ENCODE assay signal across 1 cellular context in genomic region chr2:7097353-7097895, GRCh38.
A peak's percentile ranks its signal among the peaks of the same experiment; 100 is the strongest.
TF ChIP-seq lines count a peak whose summit lies in the region.

No MANE protein-coding gene starts in this region.

TF ChIP-seq in WTC11, 78 proteins besides CTCF, POLR2A, EP300 and RAD21 (continued from another document):
- TF ChIP-seq ZNF317 (CRISPR knock-in tag; IDR thresholded peaks at IDR 0.05; ENCODE audit: borderline replicate concordance, low read depth) (no peak), MAX (CRISPR knock-in tag; IDR thresholded peaks at IDR 0.05) (peak; percentile 65), ZMAT4 (CRISPR knock-in tag; IDR thresholded peaks at IDR 0.05) (no peak), ZNF416 (CRISPR knock-in tag; IDR thresholded peaks at IDR 0.05) (no peak), PRDM15 (CRISPR knock-in tag; IDR thresholded peaks at IDR 0.05) (no peak), TP53 (CRISPR knock-in tag; IDR thresholded peaks at IDR 0.05) (no peak), ZNF532 (CRISPR knock-in tag; IDR thresholded peaks at IDR 0.05; ENCODE audit: borderline replicate concordance) (no peak), GTF2I (CRISPR knock-in tag; conservative IDR thresholded peaks at IDR 0.05) (no peak), ATF1 (CRISPR knock-in tag; IDR thresholded peaks at IDR 0.05) (no peak), SP1 (CRISPR knock-in tag; conservative IDR thresholded peaks at IDR 0.05) (0 out of 2 replicates have a peak, but pooled peaks have one; percentile 17), FOXP1 (CRISPR knock-in tag; IDR thresholded peaks at IDR 0.05; ENCODE audit: borderline replicate concordance) (peak; percentile 56), ZNF219 (CRISPR knock-in tag; IDR thresholded peaks at IDR 0.05; ENCODE audit: borderline replicate concordance) (no peak), AR (CRISPR knock-in tag; IDR thresholded peaks at IDR 0.05) (no peak), ZBTB43 (CRISPR knock-in tag; IDR thresholded peaks at IDR 0.05) (no peak; the same call in 1 of the 2 replicates), TCF7 (CRISPR knock-in tag; IDR thresholded peaks at IDR 0.05; ENCODE audit: low read depth) (no peak), TEAD4 (CRISPR knock-in tag; IDR thresholded peaks at IDR 0.05) (no peak), PRRX2 (CRISPR knock-in tag; IDR thresholded peaks at IDR 0.05) (no peak), SOX15 (CRISPR knock-in tag; IDR thresholded peaks at IDR 0.05) (no peak), NFYB (CRISPR knock-in tag; conservative IDR thresholded peaks at IDR 0.05; ENCODE audit: low read depth) (no peak), ATF3 (CRISPR knock-in tag; conservative IDR thresholded peaks at IDR 0.05) (no peak), RORB (CRISPR knock-in tag; IDR thresholded peaks at IDR 0.05) (no peak), NFATC4 (CRISPR knock-in tag; IDR thresholded peaks at IDR 0.05) (no peak), USF1 (CRISPR knock-in tag; IDR thresholded peaks at IDR 0.05) (peak; percentile 64; the same call in 1 of the 2 replicates), ATF2 (CRISPR knock-in tag; IDR thresholded peaks at IDR 0.05; ENCODE audit: borderline replicate concordance, low read depth) (no peak), ZNF423 (CRISPR knock-in tag; IDR thresholded peaks at IDR 0.05) (no peak), ZNF138 (CRISPR knock-in tag; conservative IDR thresholded peaks at IDR 0.05) (no peak), GABPB1 (CRISPR knock-in tag; IDR thresholded peaks at IDR 0.05) (no peak), FOXJ3 (CRISPR knock-in tag; IDR thresholded peaks at IDR 0.05; ENCODE audit: borderline replicate concordance) (no peak), ZBTB21 (CRISPR knock-in tag; IDR thresholded peaks at IDR 0.05; ENCODE audit: borderline replicate concordance) (no peak), ZNF232 (CRISPR knock-in tag; IDR thresholded peaks at IDR 0.05) (no peak)
